Comparison of ENCODE assay signal across 2 cellular contexts in genomic region chr2:68182902-68183301, GRCh38.
TF ChIP-seq lines count a peak whose summit lies in the region.

No MANE protein-coding gene starts in this region.

TF ChIP-seq in HEK293T, 16 proteins besides CTCF, POLR2A, EP300 and RAD21:
- no peak for TF ChIP-seq BHLHE40 (IDR thresholded peaks at IDR 0.05; ENCODE audit: borderline replicate concordance)
- 0 out of 2 replicates have a peak, but pooled peaks have one; percentile 8 for TF ChIP-seq PKNOX1 (IDR thresholded peaks at IDR 0.05)

TF ChIP-seq in K562, 482 proteins besides CTCF, POLR2A, EP300 and RAD21:
- TF ChIP-seq POLR2AphosphoS5 (IDR thresholded peaks at IDR 0.05; ENCODE audit: control insufficient read depth, insufficient read depth, low read depth, low read length) (0 out of 2 replicates have a peak, but pooled peaks have one; percentile 24), MEIS2 (IDR thresholded peaks at IDR 0.05; ENCODE audit: partially characterized antibody) (peak; percentile 63), PKNOX1 (IDR thresholded peaks at IDR 0.05) (peak; percentile 59), CHD1 (IDR thresholded peaks at IDR 0.05; ENCODE audit: low read length) (no peak), ZBTB34 (CRISPR knock-in tag; IDR thresholded peaks at IDR 0.05) (no peak), THRA (IDR thresholded peaks at IDR 0.05) (no peak), ZNF133 (CRISPR knock-in tag; IDR thresholded peaks at IDR 0.05) (no peak), CREM (IDR thresholded peaks at IDR 0.05; ENCODE audit: low read depth) (no peak), NRF1 (conservative IDR thresholded peaks at IDR 0.05 in 1 of 2, IDR thresholded peaks at IDR 0.05 in 1 of 2) (no peak), ZNF668 (CRISPR knock-in tag; IDR thresholded peaks at IDR 0.05) (no peak), PBX2 (CRISPR knock-in tag; IDR thresholded peaks at IDR 0.05; ENCODE audit: low read depth) (no peak), PBX2 (tag; conservative IDR thresholded peaks at IDR 0.05; ENCODE audit: low read depth) (peak; percentile 69), THRB (CRISPR knock-in tag; conservative IDR thresholded peaks at IDR 0.05) (no peak), ZNF146 (CRISPR knock-in tag; IDR thresholded peaks at IDR 0.05; ENCODE audit: unreplicated experiment) (no peak), IRF1 (CRISPR knock-in tag; IDR thresholded peaks at IDR 0.05; ENCODE audit: borderline replicate concordance) (no peak), ZNF785 (CRISPR knock-in tag; IDR thresholded peaks at IDR 0.05) (no peak)
